12 cellular contexts compared by ENCODE assay signal in genomic region chrX:47574096-47574553, GRCh38. TPM values are rescaled to one million over a fixed set of nuclear protein-coding genes. Genes with fewer than 3 reads are reported as not detected.
DNase-seq lines count a peak whose midpoint lies in the region; TF ChIP-seq lines count a peak whose summit lies in the region.
"Had no signal": no experiment of that assay in that cellular context is flagged by ENCODE, and none has a peak within 500 bp of the region (broad histone marks: within the 10 kb centered on the region; RNA-seq: fewer than 3 reads in every experiment).

No MANE protein-coding gene starts in this region.

- H3K4me3 Mint-ChIP-seq in progenitor cell of endocrine pancreas (ENCODE audit: low read depth) (peak overlapping the region; percentile 64), immature natural killer cell (no peak overlapping the region)

- peak overlapping the region; percentile 69 to 87 (median 83) for H3K4me2 ChIP-seq in BLaER1 treated with 17β-estradiol and CSF1 and Interleukin-3, amounts not matched to agents 10 nM and 100 nM

- H3K27me3 Mint-ChIP-seq in progenitor cell of endocrine pancreas, result no peaks in the 10 kb centered on the region
- peaks cover 5 to 20% (median 17%) of the 10 kb centered on the region in 3 donors for H3K27me3 Mint-ChIP-seq in immature natural killer cell (ENCODE audit: low read depth in 3 of 3)

- peaks cover 14 to 32% (median 25%) of the 10 kb centered on the region in 11 experiments; a peak in 20 of 22 replicates for H3K36me3 ChIP-seq in BLaER1 treated with 17β-estradiol and CSF1 and Interleukin-3, amounts not matched to agents 10 nM and 100 nM
- H3K36me3 ChIP-seq in brain microvascular endothelial cell (replicated peaks), result peaks cover 4% of the 10 kb centered on the region

- peak overlapping the region; percentile 64 to 94 (median 88); a peak in 21 of 22 replicates for H3K27ac ChIP-seq in BLaER1 treated with 17β-estradiol and CSF1 and Interleukin-3, amounts not matched to agents 10 nM and 100 nM
- peak overlapping the region; percentile 62 for H3K27ac ChIP-seq in brain microvascular endothelial cell
- H3K27ac ChIP-seq: HL-60 had no signal

- DNase-seq in brain microvascular endothelial cell (no peak), progenitor cell of endocrine pancreas (ENCODE audit: low spot score, unreplicated experiment) (no peak), mucosa of gallbladder (ENCODE audit: low spot score) (no peak), NOMO-1 treated with dmso at 0.1 percent for 144 hours (lab: John Stamatoyannopoulos, UW; ENCODE audit: unreplicated experiment) (no peak), medulla oblongata (ENCODE audit: extremely low spot score) (no peak), immature natural killer cell (no peak)
- DNase-seq: NCI-H187 had no signal

- H3K27me3 ChIP-seq in BLaER1 treated with 17β-estradiol and CSF1 and Interleukin-3, amounts not matched to agents 10 nM and 100 nM, result peaks cover 0 to 60% (median 28%) of the 10 kb centered on the region in 11 experiments; a peak in 18 of 22 replicates
- no peaks in the 10 kb centered on the region for H3K27me3 ChIP-seq in brain microvascular endothelial cell (replicated peaks)

- peak overlapping the region in 9 of 10 experiments; percentile 36 to 65 (median 53); a peak in 18 of 20 replicates for H3K4me3 ChIP-seq in BLaER1 treated with 17β-estradiol and CSF1 and Interleukin-3, amounts not matched to agents 10 nM and 100 nM
- H3K4me3 ChIP-seq in brain microvascular endothelial cell (ENCODE audit: low read depth, low read length), result peak overlapping the region; percentile 30
- H3K4me3 ChIP-seq in iPS-11a (ENCODE audit: low read depth, low read length), result peak overlapping the region; percentile 50

- TF ChIP-seq CTCF in brain microvascular endothelial cell (IDR thresholded peaks at IDR 0.05; ENCODE audit: low read depth, low read length, missing control alignments) (no peak), progenitor cell of endocrine pancreas (IDR thresholded peaks at IDR 0.05; ENCODE audit: unreplicated experiment) (no peak)

- peaks cover 0 to 8% (median 0%) of the 10 kb centered on the region in 11 experiments; a peak in 2 of 22 replicates for H4K20me1 ChIP-seq in BLaER1 treated with 17β-estradiol and CSF1 and Interleukin-3, amounts not matched to agents 10 nM and 100 nM

- no peak overlapping the region for H3K27ac Mint-ChIP-seq in progenitor cell of endocrine pancreas
- no peak overlapping the region for H3K27ac Mint-ChIP-seq in immature natural killer cell
- H3K27ac Mint-ChIP-seq: activated T-helper 2 cell treated with anti-CD3 and anti-CD28 coated beads, Interferon-gamma antibody, Interleukin-2, Interleukin-4, amounts not matched to agents 10 μg/mL and 5 μg/mL and 100 μg/mL, durations not matched to agents 14 hours and 24 hours and 36 hours had no signal

- H3K4me1 Mint-ChIP-seq in progenitor cell of endocrine pancreas (ENCODE audit: low read depth) (peaks cover 9% of the 10 kb centered on the region), immature natural killer cell (peaks cover 0 to 9% of the 10 kb centered on the region in 2 donors)

- H3K4me1 ChIP-seq in BLaER1 treated with 17β-estradiol and CSF1 and Interleukin-3, amounts not matched to agents 10 nM and 100 nM, result peaks cover 41 to 76% (median 64%) of the 10 kb centered on the region in 10 experiments

- peaks cover 15% of the 10 kb centered on the region for H3K9me3 Mint-ChIP-seq in progenitor cell of endocrine pancreas (ENCODE audit: low read depth)
- H3K9me3 Mint-ChIP-seq in immature natural killer cell, result peaks cover 0 to 2% (median 0%) of the 10 kb centered on the region in 6 donors
- H3K9me3 Mint-ChIP-seq: activated T-helper 2 cell treated with anti-CD3 and anti-CD28 coated beads, Interferon-gamma antibody, Interleukin-2, Interleukin-4, amounts not matched to agents 10 μg/mL and 5 μg/mL and 100 μg/mL, durations not matched to agents 14 hours and 24 hours and 36 hours; dendritic cell treated with granulocyte-macrophage colony-stimulating factor and Interleukin-4, amounts not matched to agents 40 ng/mL and 50 ng/mL, for 4 days had no signal

- H3K36me3 Mint-ChIP-seq in progenitor cell of endocrine pancreas (ENCODE audit: insufficient read depth) (peaks cover 19% of the 10 kb centered on the region), immature natural killer cell (peaks cover 4 to 22% (median 20%) of the 10 kb centered on the region in 3 donors)

- peaks cover 0 to 33% (median 13%) of the 10 kb centered on the region in 11 experiments; a peak in 9 of 22 replicates for H3K9me3 ChIP-seq in BLaER1 treated with 17β-estradiol and CSF1 and Interleukin-3, amounts not matched to agents 10 nM and 100 nM (replicated peaks in 1 of 11)

- in situ Hi-C loops in brain microvascular endothelial cell (cut with HindIII; ENCODE audit: low pct_ligation_motif_present, low sequenced_read_pairs), result no loop called here

- peak overlapping the region; percentile 77 to 90 (median 80) for H3K9ac ChIP-seq in BLaER1 treated with 17β-estradiol and CSF1 and Interleukin-3, amounts not matched to agents 10 nM and 100 nM

RNA-seq across cellular contexts. Expression of gene TIMP1, which starts 8.1 kb away (rescaled TPM):
- total RNA-seq in progenitor cell of endocrine pancreas (29.1 and 33.0 TPM in 2 replicates), mucosa of gallbladder (574 TPM)
- 100 to 1,000 TPM; 153 to 275 (median 237) TPM for polyA plus RNA-seq in immature natural killer cell

RNA-seq across cellular contexts. Expression of gene ARAF, which starts 13.1 kb away (rescaled TPM):
- total RNA-seq in progenitor cell of endocrine pancreas (76.8 and 77.7 TPM in 2 replicates), mucosa of gallbladder (96.5 TPM)
- 100 to 1,000 TPM in 1 of 3 donors, 10 to 100 TPM in 2; 53.5 to 122 (median 68.5) TPM for polyA plus RNA-seq in immature natural killer cell

RNA-seq across cellular contexts. Expression of gene SYN1, which starts 45.5 kb away (rescaled TPM):
- total RNA-seq in progenitor cell of endocrine pancreas (5.3 and 6.7 TPM in 2 replicates), mucosa of gallbladder (0.55 TPM)
- polyA plus RNA-seq in immature natural killer cell, result under 1 TPM in 1 of 3 donors, not detected in 2; 0.11 TPM

RNA-seq across cellular contexts. Expression of gene CFP, which starts 55.6 kb away (rescaled TPM):
- 0.69 and 0.93 TPM in 2 replicates for total RNA-seq in progenitor cell of endocrine pancreas
- total RNA-seq in mucosa of gallbladder, result 2.4 TPM
- polyA plus RNA-seq in immature natural killer cell, result 10 to 100 TPM in 2 of 3 donors, 1 to 10 TPM in 1; 1.3 to 22.0 (median 13.3) TPM

Comparison
In these comparisons a context has a peak if more than half of its experiments do, and no peak if none do; other contexts are left out.
1. RNA of gene TIMP1, which starts 8.1 kb away (total RNA-seq): 574 TPM in mucosa of gallbladder (single experiment); 29.1 to 33.0 TPM in progenitor cell of endocrine pancreas; every median in the first group is over 10 times any median in the second.
2. Peak in every context shown above with its lines, with median percentiles within 50 percentile points of each other: H3K4me3 ChIP-seq.